ENCODE assay signal across 7 cellular contexts in genomic region chr5:78483809-78484521, GRCh38.
A peak's percentile ranks its signal among the peaks of the same experiment; 100 is the strongest.
DNase-seq lines count a peak whose midpoint lies in the region; ATAC-seq and TF ChIP-seq lines count a peak whose summit lies in the region.

No MANE protein-coding gene starts in this region.

- TF ChIP-seq CTCF in WTC11 (IDR thresholded peaks at IDR 0.05) (no peak), vagina (IDR thresholded peaks at IDR 0.05) (no peak)

- no peak overlapping the region for H3K4me3 Mint-ChIP-seq in WTC11
- H3K4me3 Mint-ChIP-seq in activated CD4-positive, alpha-beta T cell treated with anti-CD3 and anti-CD28 coated beads for 36 hours: no peak overlapping the region

- 91 to 100% methylated on average over 1 of the region's 3 CpGs for WGBS in mesodermal cell (ENCODE audit: insufficient coverage in 2 of 2), 2 experiments

- no peak for TF ChIP-seq POLR2A in vagina (IDR thresholded peaks at IDR 0.05)

- H3K4me3 ChIP-seq in mesodermal cell (ENCODE audit: extremely low read depth, insufficient read depth, low read length, poor library complexity, severe bottlenecking) (no peak overlapping the region), vagina (no peak overlapping the region)

- intact Hi-C loops in activated CD4-positive, alpha-beta T cell treated with anti-CD3 and anti-CD28 coated beads for 36 hours (cut with DNase I, micrococcal nuclease): no loop called here
- intact Hi-C loops in vagina (cut with DNase I): no loop called here

- H3K27me3 Mint-ChIP-seq in WTC11 (ENCODE audit: low read depth): no peaks in the 10 kb centered on the region
- no peaks in the 10 kb centered on the region for H3K27me3 Mint-ChIP-seq in activated CD4-positive, alpha-beta T cell treated with anti-CD3 and anti-CD28 coated beads for 36 hours

- no peaks in the 10 kb centered on the region for H3K27me3 ChIP-seq in vagina

- peak; percentile 90 for ATAC-seq in GM19452 (IDR thresholded peaks at IDR 0.05; ENCODE audit: unreplicated experiment)
- ATAC-seq in HG03439 (IDR thresholded peaks at IDR 0.05; ENCODE audit: unreplicated experiment): peak; percentile 88
- no peak for ATAC-seq in WTC11
- ATAC-seq in activated CD4-positive, alpha-beta T cell treated with anti-CD3 and anti-CD28 coated beads for 36 hours: no peak

- 0 out of 2 replicates have a peak overlapping the region, but pooled peaks have one; percentile 10 for H3K27ac Mint-ChIP-seq in WTC11
- H3K27ac Mint-ChIP-seq in activated CD4-positive, alpha-beta T cell treated with anti-CD3 and anti-CD28 coated beads for 36 hours: no peak overlapping the region

- peaks cover 9% of the 10 kb centered on the region for H3K4me1 ChIP-seq in mesodermal cell (ENCODE audit: control insufficient read depth, insufficient read depth, low read length, poor library complexity, severe bottlenecking)
- H3K4me1 ChIP-seq in vagina: peaks cover 15% of the 10 kb centered on the region

- H3K27ac ChIP-seq in mesodermal cell (ENCODE audit: low read depth, low read length, severe bottlenecking) (peak overlapping the region; percentile 3), vagina (no peak overlapping the region)

- peaks cover 17% of the 10 kb centered on the region for H3K36me3 Mint-ChIP-seq in WTC11
- peaks cover 2% of the 10 kb centered on the region for H3K36me3 Mint-ChIP-seq in activated CD4-positive, alpha-beta T cell treated with anti-CD3 and anti-CD28 coated beads for 36 hours (ENCODE audit: low read depth)

- CTCF ChIA-PET in WTC11 (lab: Charles Lee): no interaction called here
- CTCF ChIA-PET in activated CD4-positive, alpha-beta T cell treated with anti-CD3 and anti-CD28 coated beads for 36 hours (lab: Charles Lee): interaction anchor here (1.1 to 2.7 kb wide), 2 partner anchors 17 to 59 kb away, joined by 3 to 7 read pairs; no protein-coding TSS in a partner anchor

- POLR2A ChIA-PET in WTC11 (lab: Charles Lee): no interaction called here
- POLR2A ChIA-PET in activated CD4-positive, alpha-beta T cell treated with anti-CD3 and anti-CD28 coated beads for 36 hours (lab: Charles Lee): no interaction called here

- H3K4me1 Mint-ChIP-seq in WTC11: no peaks in the 10 kb centered on the region
- H3K4me1 Mint-ChIP-seq in activated CD4-positive, alpha-beta T cell treated with anti-CD3 and anti-CD28 coated beads for 36 hours: peaks cover 10% of the 10 kb centered on the region

- H3K9me3 Mint-ChIP-seq in WTC11: no peaks in the 10 kb centered on the region
- H3K9me3 Mint-ChIP-seq in activated CD4-positive, alpha-beta T cell treated with anti-CD3 and anti-CD28 coated beads for 36 hours (ENCODE audit: low read depth): no peaks in the 10 kb centered on the region

- H3K9me3 ChIP-seq in mesodermal cell (ENCODE audit: control insufficient read depth, low read length) (no peaks in the 10 kb centered on the region), vagina (no peaks in the 10 kb centered on the region)

- in situ Hi-C loops in ACHN (cut with HindIII; ENCODE audit: low pct_ligation_motif_present, low pct_unique_long_range_greater_than_20kb, low sequenced_read_pairs): no loop called here

- H3K36me3 ChIP-seq in mesodermal cell (ENCODE audit: control insufficient read depth, insufficient read depth, low read length): peaks cover 33% of the 10 kb centered on the region
- H3K36me3 ChIP-seq in vagina: peaks cover 0 to 12% of the 10 kb centered on the region in 2 donors

- no peak for DNase-seq in WTC11 (ENCODE audit: low spot score)
- DNase-seq in ACHN: no peak
- DNase-seq in activated CD4-positive, alpha-beta T cell treated with anti-CD3 and anti-CD28 coated beads for 36 hours: no peak
- DNase-seq in vagina (ENCODE audit: extremely low spot score in 2 of 2): no peak

TF ChIP-seq in WTC11, 78 proteins besides CTCF, POLR2A, EP300 and RAD21 (continues in another document):
- TF ChIP-seq MLX (CRISPR knock-in tag; IDR thresholded peaks at IDR 0.05): no peak
- no peak for TF ChIP-seq ZNF121 (CRISPR knock-in tag; IDR thresholded peaks at IDR 0.05)
- TF ChIP-seq GRHL2 (CRISPR knock-in tag; IDR thresholded peaks at IDR 0.05; ENCODE audit: insufficient replicate concordance, severe bottlenecking): no peak
- TF ChIP-seq SOX15 (CRISPR knock-in tag; IDR thresholded peaks at IDR 0.05): no peak
- no peak for TF ChIP-seq ZNF281 (CRISPR knock-in tag; IDR thresholded peaks at IDR 0.05)
- TF ChIP-seq NR1H2 (CRISPR knock-in tag; IDR thresholded peaks at IDR 0.05): no peak
- no peak for TF ChIP-seq ESRRA (CRISPR knock-in tag; IDR thresholded peaks at IDR 0.05; ENCODE audit: borderline replicate concordance)
- no peak for TF ChIP-seq ZNF671 (CRISPR knock-in tag; IDR thresholded peaks at IDR 0.05)
- TF ChIP-seq KAT7 (CRISPR knock-in tag; IDR thresholded peaks at IDR 0.05; ENCODE audit: borderline replicate concordance): no peak
- no peak for TF ChIP-seq ZNF138 (CRISPR knock-in tag; conservative IDR thresholded peaks at IDR 0.05)
- no peak for TF ChIP-seq NR2C2 (CRISPR knock-in tag; IDR thresholded peaks at IDR 0.05)
- no peak for TF ChIP-seq ARID4B (CRISPR knock-in tag; IDR thresholded peaks at IDR 0.05; ENCODE audit: borderline replicate concordance)
- TF ChIP-seq PRRX2 (CRISPR knock-in tag; IDR thresholded peaks at IDR 0.05): no peak
- TF ChIP-seq E2F4 (CRISPR knock-in tag; IDR thresholded peaks at IDR 0.05; ENCODE audit: borderline replicate concordance, low read depth): no peak

Comparison
In these comparisons a context has a peak if more than half of its experiments do, and no peak if none do; other contexts are left out.
1. ATAC-seq: peak in GM19452 (single experiment) and HG03439 (single experiment); none in WTC11 (single experiment) and activated CD4-positive, alpha-beta T cell treated with anti-CD3 and anti-CD28 coated beads for 36 hours (single experiment).